In genomic region chr7:53656881-53657280, GRCh38 we compare ENCODE assay signal across 25 cellular contexts.
"Had no signal": no experiment of that assay in that cellular context is flagged by ENCODE, and none has a peak within 500 bp of the region (broad histone marks: within the 10 kb centered on the region; RNA-seq: fewer than 3 reads in every experiment).

No MANE protein-coding gene starts in this region.

- H3K4me2 ChIP-seq: smooth muscle cell had no signal

- H3K9me3 ChIP-seq: neutrophil, pancreas, right lobe of liver, testis had no signal

- H3K27ac ChIP-seq: neutrophil, pancreas, right lobe of liver, stomach, testis had no signal

- H3K36me3 Mint-ChIP-seq: naive B cell; stimulated activated effector memory CD8-positive, alpha-beta T cell treated with anti-CD3 and anti-CD28 coated beads, Interleukin-12 subunit alpha, Interleukin-12 subunit beta, amount 100 ng/mL, for 72 hours had no signal

- H3K4me3 ChIP-seq: lung, pancreas, right lobe of liver, smooth muscle cell, stomach, testis had no signal

- H3K27ac Mint-ChIP-seq: activated B cell treated with CpG ODN at 0.5 μM for 24 hours; activated CD8-positive, alpha-beta T cell treated with anti-CD3 and anti-CD28 coated beads for 36 hours; naive B cell; stimulated activated effector memory CD8-positive, alpha-beta T cell treated with anti-CD3 and anti-CD28 coated beads, Interleukin-12 subunit alpha, Interleukin-12 subunit beta, amount 100 ng/mL, for 72 hours had no signal

- H3K27me3 Mint-ChIP-seq: activated B cell treated with CpG ODN at 0.5 μM for 24 hours; activated CD8-positive, alpha-beta T cell treated with anti-CD3 and anti-CD28 coated beads for 36 hours; naive B cell had no signal

- H3K36me3 ChIP-seq: neutrophil, pancreas, right lobe of liver, stomach had no signal

- DNase-seq: activated B cell treated with CpG ODN at 0.5 μM for 24 hours; activated CD4-positive, alpha-beta T cell treated with anti-CD3 and anti-CD28 coated beads for 48 hours; activated CD8-positive, alpha-beta T cell treated with anti-CD3 and anti-CD28 coated beads for 36 hours; activated effector memory CD4-positive, alpha-beta T cell treated with Interleukin-2 at 50 U/mL for 16 hours; activated naive CD4-positive, alpha-beta T cell treated with anti-CD3 and anti-CD28 coated beads, Interleukin-2, amount 50 U/mL, for 16 hours; activated T-cell treated with anti-CD3 and anti-CD28 coated beads, Interleukin-2, amount 50 U/mL, for 1 hour; aorta; cortex of kidney; effector CD4-positive, alpha-beta T cell; midbrain; naive B cell; pancreas; right lobe of liver; stimulated activated CD4-positive, alpha-beta T cell treated with anti-CD3 and anti-CD28 coated beads, Interleukin-4, amount 100 ng/mL, for 24 hours; stomach; T-helper 1 cell; T-helper 9 cell; testis had no signal

- FAIRE-seq: endothelial cell of umbilical vein, pancreas had no signal

- H3K4me1 Mint-ChIP-seq: activated B cell treated with CpG ODN at 0.5 μM for 24 hours; naive B cell; stimulated activated effector memory CD8-positive, alpha-beta T cell treated with anti-CD3 and anti-CD28 coated beads, Interleukin-12 subunit alpha, Interleukin-12 subunit beta, amount 100 ng/mL, for 72 hours had no signal

- H3K4me3 Mint-ChIP-seq: activated B cell treated with CpG ODN at 0.5 μM for 24 hours; activated CD8-positive, alpha-beta T cell treated with anti-CD3 and anti-CD28 coated beads for 36 hours; naive B cell; stimulated activated effector memory CD8-positive, alpha-beta T cell treated with anti-CD3 and anti-CD28 coated beads, Interleukin-12 subunit alpha, Interleukin-12 subunit beta, amount 100 ng/mL, for 72 hours had no signal

- ATAC-seq: activated CD8-positive, alpha-beta T cell treated with anti-CD3 and anti-CD28 coated beads for 36 hours; left lobe of liver; pancreas; right lobe of liver; SK-N-SH treated with all-trans-retinoic acid at 6 μM for 48 hours; stimulated activated effector memory CD8-positive, alpha-beta T cell treated with anti-CD3 and anti-CD28 coated beads, Interleukin-12 subunit alpha, Interleukin-12 subunit beta, amount 100 ng/mL, for 72 hours had no signal

- H3K27me3 ChIP-seq: neutrophil, pancreas, right lobe of liver, stomach, testis had no signal

- H3K4me1 ChIP-seq: pancreas, right lobe of liver, stomach, testis had no signal
